17 cellular contexts compared by ENCODE assay signal in the genomic region with DNA sequence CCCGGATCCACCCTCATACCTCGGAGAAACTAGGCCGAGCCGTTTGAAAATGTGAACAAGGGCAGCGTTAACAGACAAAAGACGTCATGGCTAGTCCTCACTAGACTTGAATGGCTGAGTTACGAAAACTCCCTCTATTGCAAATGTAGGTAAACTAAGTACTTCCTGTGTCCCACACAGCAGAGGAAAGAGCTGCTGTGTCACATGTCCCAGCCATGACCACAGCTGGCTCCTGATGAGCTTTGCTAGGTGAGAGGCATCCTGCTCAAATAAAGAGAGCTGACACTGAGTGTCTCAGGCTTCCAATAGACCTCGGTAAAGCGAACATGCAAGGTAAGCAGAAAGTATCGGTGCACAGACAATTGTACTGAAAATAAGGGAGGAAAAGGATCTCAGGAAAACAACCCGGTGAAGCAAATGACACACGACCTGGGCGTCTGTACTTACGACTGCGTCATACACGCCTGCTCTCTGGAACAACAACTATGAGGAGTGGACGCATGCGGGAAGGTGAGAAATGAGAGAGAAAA. TPM values are rescaled to one million over a fixed set of nuclear protein-coding genes. Genes with fewer than 3 reads are reported as not detected.
A peak's percentile ranks its signal among the peaks of the same experiment; 100 is the strongest.
DNase-seq lines count a peak whose midpoint lies in the region; ATAC-seq, FAIRE-seq and TF ChIP-seq lines count a peak whose summit lies in the region.
"Had no signal": no experiment of that assay in that cellular context is flagged by ENCODE, and none has a peak within 500 bp of the region (broad histone marks: within the 10 kb centered on the region; RNA-seq: fewer than 3 reads in every experiment).

No MANE protein-coding gene starts in this region.

- H3K4me1 Mint-ChIP-seq in activated T-cell treated with anti-CD3 and anti-CD28 coated beads, Interleukin-2, amount 50 U/mL, for 72 hours (ENCODE audit: low read depth): peaks cover 22% of the 10 kb centered on the region
- peaks cover 15% of the 10 kb centered on the region for H3K4me1 Mint-ChIP-seq in T-helper 1 cell treated with Interleukin-12 subunit alpha and Interleukin-12 subunit beta and Interleukin-4 antibody, amounts not matched to agents 30 μg/mL and 1 μg/mL, for 36 hours (ENCODE audit: low read depth)
- peaks cover 34% of the 10 kb centered on the region for H3K4me1 Mint-ChIP-seq in stimulated activated naive CD8-positive, alpha-beta T cell treated with anti-CD3 and anti-CD28 coated beads, Interleukin-15, amount 100 ng/mL, for 72 hours
- H3K4me1 Mint-ChIP-seq: immature natural killer cell, mesothelial cell of epicardium had no signal

- peak overlapping the region; percentile 81 for H3K27ac Mint-ChIP-seq in activated T-cell treated with anti-CD3 and anti-CD28 coated beads, Interleukin-2, amount 50 U/mL, for 72 hours
- H3K27ac Mint-ChIP-seq in T-helper 1 cell treated with Interleukin-12 subunit alpha and Interleukin-12 subunit beta and Interleukin-4 antibody, amounts not matched to agents 30 μg/mL and 1 μg/mL, for 36 hours: peak overlapping the region; percentile 49
- peak overlapping the region; percentile 13 to 36 for H3K27ac Mint-ChIP-seq in stimulated activated naive CD8-positive, alpha-beta T cell treated with anti-CD3 and anti-CD28 coated beads, Interleukin-15, amount 100 ng/mL, for 72 hours
- H3K27ac Mint-ChIP-seq: immature natural killer cell, mesothelial cell of epicardium had no signal

- H3K27me3 Mint-ChIP-seq in activated T-cell treated with anti-CD3 and anti-CD28 coated beads, Interleukin-2, amount 50 U/mL, for 72 hours (ENCODE audit: low read depth): no peaks in the 10 kb centered on the region
- no peaks in the 10 kb centered on the region for H3K27me3 Mint-ChIP-seq in T-helper 1 cell treated with Interleukin-12 subunit alpha and Interleukin-12 subunit beta and Interleukin-4 antibody, amounts not matched to agents 30 μg/mL and 1 μg/mL, for 36 hours (ENCODE audit: low read depth)
- H3K27me3 Mint-ChIP-seq in stimulated activated naive CD8-positive, alpha-beta T cell treated with anti-CD3 and anti-CD28 coated beads, Interleukin-15, amount 100 ng/mL, for 72 hours: no peaks in the 10 kb centered on the region

- peak overlapping the region in 1 of 2 donors; percentile 69 for H3K4me3 Mint-ChIP-seq in activated T-cell treated with anti-CD3 and anti-CD28 coated beads, Interleukin-2, amount 50 U/mL, for 72 hours
- peak overlapping the region; percentile 38 for H3K4me3 Mint-ChIP-seq in T-helper 1 cell treated with Interleukin-12 subunit alpha and Interleukin-12 subunit beta and Interleukin-4 antibody, amounts not matched to agents 30 μg/mL and 1 μg/mL, for 36 hours
- H3K4me3 Mint-ChIP-seq in stimulated activated naive CD8-positive, alpha-beta T cell treated with anti-CD3 and anti-CD28 coated beads, Interleukin-15, amount 100 ng/mL, for 72 hours: peak overlapping the region in 1 of 2 donors; percentile 9
- H3K4me3 Mint-ChIP-seq: H9, immature natural killer cell, mesothelial cell of epicardium had no signal

- peak; percentile 50 to 88 for ATAC-seq in activated T-cell treated with anti-CD3 and anti-CD28 coated beads, Interleukin-2, amount 50 U/mL, for 72 hours (replicated peaks in 1 of 2)
- peak; percentile 89 for ATAC-seq in stimulated activated naive CD8-positive, alpha-beta T cell treated with anti-CD3 and anti-CD28 coated beads, Interleukin-15, amount 100 ng/mL, for 72 hours
- ATAC-seq in HG02885 (IDR thresholded peaks at IDR 0.05; ENCODE audit: poor library complexity, unreplicated experiment): no peak

- H3K36me3 ChIP-seq in bronchial epithelial cell (ENCODE audit: control insufficient read depth, insufficient read depth, low read length): peaks cover 7% of the 10 kb centered on the region

- H3K36me3 Mint-ChIP-seq in activated T-cell treated with anti-CD3 and anti-CD28 coated beads, Interleukin-2, amount 50 U/mL, for 72 hours (ENCODE audit: insufficient read depth in 2 of 2): no peaks in the 10 kb centered on the region
- H3K36me3 Mint-ChIP-seq in T-helper 1 cell treated with Interleukin-12 subunit alpha and Interleukin-12 subunit beta and Interleukin-4 antibody, amounts not matched to agents 30 μg/mL and 1 μg/mL, for 36 hours (ENCODE audit: low read depth): peaks cover 8% of the 10 kb centered on the region

- H3K4me3 ChIP-seq in bronchial epithelial cell (ENCODE audit: low read depth, low read length): no peak overlapping the region
- H3K4me3 ChIP-seq: cardiac muscle cell, smooth muscle cell, thoracic aorta had no signal

- H3K9me3 Mint-ChIP-seq in activated T-cell treated with anti-CD3 and anti-CD28 coated beads, Interleukin-2, amount 50 U/mL, for 72 hours: no peaks in the 10 kb centered on the region
- H3K9me3 Mint-ChIP-seq in T-helper 1 cell treated with Interleukin-12 subunit alpha and Interleukin-12 subunit beta and Interleukin-4 antibody, amounts not matched to agents 30 μg/mL and 1 μg/mL, for 36 hours: no peaks in the 10 kb centered on the region
- no peaks in the 10 kb centered on the region for H3K9me3 Mint-ChIP-seq in stimulated activated naive CD8-positive, alpha-beta T cell treated with anti-CD3 and anti-CD28 coated beads, Interleukin-15, amount 100 ng/mL, for 72 hours
- H3K9me3 Mint-ChIP-seq: H9, immature natural killer cell, mesothelial cell of epicardium had no signal

- no peaks in the 10 kb centered on the region for H3K27me3 ChIP-seq in bronchial epithelial cell (ENCODE audit: control insufficient read depth, insufficient read depth, low read length)
- H3K27me3 ChIP-seq: cardiac muscle cell had no signal

- no peak for TF ChIP-seq CTCF in bronchial epithelial cell (IDR thresholded peaks at IDR 0.05; ENCODE audit: insufficient read depth, low read length, severe bottlenecking)

- FAIRE-seq in bronchial epithelial cell (lab: Jason Lieb, UNC): peak; percentile 60
- FAIRE-seq: endothelial cell of umbilical vein had no signal

- DNase-seq in activated T-cell treated with anti-CD3 and anti-CD28 coated beads, Interleukin-2, amount 50 U/mL, for 72 hours: no peak
- no peak for DNase-seq in activated T-cell treated with anti-CD3 and anti-CD28 coated beads, Interleukin-2, amount 50 U/mL, for 1 hour
- no peak for DNase-seq in bronchial epithelial cell (ENCODE audit: low read depth)
- DNase-seq in stimulated activated naive CD8-positive, alpha-beta T cell treated with anti-CD3 and anti-CD28 coated beads, Interleukin-15, amount 100 ng/mL, for 72 hours: no peak
- DNase-seq in T1000 (lab: John Stamatoyannopoulos, UW): no peak
- no peak for DNase-seq in DMS79 (lab: John Stamatoyannopoulos, UW)
- DNase-seq: DMS79 treated with DMSO at 0.1 percent for 48 hours, H9, immature natural killer cell, Karpas-422 had no signal

RNA-seq across cellular contexts. Expression of a gene that starts 26.0 kb away (rescaled TPM):
- 10 to 100 TPM; 15.7 to 16.7 TPM for total RNA-seq in activated T-cell treated with anti-CD3 and anti-CD28 coated beads, Interleukin-2, amount 50 U/mL, for 72 hours
- total RNA-seq in bronchial epithelial cell: under 0.01 TPM in 1 of 2 replicates, not detected in the other
- total RNA-seq: H9 had no signal

RNA-seq across cellular contexts. Expression of a gene that starts 52.4 kb away (rescaled TPM):
- total RNA-seq in activated T-cell treated with anti-CD3 and anti-CD28 coated beads, Interleukin-2, amount 50 U/mL, for 72 hours: 10 to 100 TPM; 13.7 to 16.1 TPM
- 10.8 and 12.4 TPM in 2 replicates for total RNA-seq in bronchial epithelial cell

RNA-seq across cellular contexts. Expression of a gene that starts 52.6 kb away (rescaled TPM):
- 10 to 100 TPM; 28.3 to 30.1 TPM for total RNA-seq in activated T-cell treated with anti-CD3 and anti-CD28 coated beads, Interleukin-2, amount 50 U/mL, for 72 hours
- total RNA-seq in bronchial epithelial cell: 3.9 and 5.0 TPM in 2 replicates

Comparison
In these comparisons a context has a peak if more than half of its experiments do, and no peak if none do; other contexts are left out.
1. H3K27ac Mint-ChIP-seq: peak in every context shown above with its lines; median percentile 81 in activated T-cell treated with anti-CD3 and anti-CD28 coated beads, Interleukin-2, amount 50 U/mL, for 72 hours; 49 in T-helper 1 cell treated with Interleukin-12 subunit alpha and Interleukin-12 subunit beta and Interleukin-4 antibody, amounts not matched to agents 30 μg/mL and 1 μg/mL, for 36 hours; 24 in stimulated activated naive CD8-positive, alpha-beta T cell treated with anti-CD3 and anti-CD28 coated beads, Interleukin-15, amount 100 ng/mL, for 72 hours.
2. RNA of a gene that starts 26.0 kb away (total RNA-seq): 15.7 to 16.7 TPM in activated T-cell treated with anti-CD3 and anti-CD28 coated beads, Interleukin-2, amount 50 U/mL, for 72 hours; under 0.01 TPM in bronchial epithelial cell; every median in the first group is over 10 times any median in the second.